In the genomic region with DNA sequence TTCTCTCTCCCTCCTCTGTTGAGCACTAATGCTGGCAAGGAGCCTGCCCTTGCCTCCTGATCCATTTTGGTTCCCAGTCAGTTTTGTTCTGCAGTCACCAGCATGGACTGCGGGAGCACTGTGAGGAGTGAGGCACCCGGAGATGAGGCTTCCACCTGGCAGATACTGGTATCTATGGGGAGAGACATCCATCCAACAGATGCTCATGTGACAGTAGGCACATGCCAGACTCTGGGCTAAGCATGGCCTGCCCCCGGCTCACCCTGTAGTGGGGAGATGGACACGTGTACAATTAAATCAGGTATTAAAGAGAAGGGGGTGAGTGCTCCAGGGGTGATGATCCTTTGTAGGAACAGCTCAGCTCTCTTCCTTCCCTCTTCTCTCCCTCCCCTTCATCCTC, we compare ENCODE assay signal across 13 cellular contexts.
"Had no signal": no experiment of that assay in that cellular context is flagged by ENCODE, and none has a peak within 500 bp of the region (broad histone marks: within the 10 kb centered on the region; RNA-seq: fewer than 3 reads in every experiment).

No MANE protein-coding gene starts in this region.

- ATAC-seq: activated T-cell treated with anti-CD3 and anti-CD28 coated beads, Interleukin-2, amount 50 U/mL, for 72 hours; pancreas; stimulated activated effector memory CD8-positive, alpha-beta T cell treated with anti-CD3 and anti-CD28 coated beads, Interleukin-12 subunit alpha, Interleukin-12 subunit beta, amount 100 ng/mL, for 72 hours had no signal

- H3K27ac ChIP-seq: foreskin keratinocyte, pancreas had no signal

- H3K36me3 ChIP-seq: pancreas, thyroid gland had no signal

- H3K4me3 ChIP-seq: pancreas, thyroid gland had no signal

- DNase-seq: activated CD4-positive, alpha-beta memory T cell treated with anti-CD3 and anti-CD28 coated beads for 36 hours; activated gamma-delta T cell treated with Interleukin-2 at 50 U/mL for 16 hours; activated naive CD8-positive, alpha-beta T cell treated with anti-CD3 and anti-CD28 coated beads for 36 hours; activated T-cell treated with anti-CD3 and anti-CD28 coated beads, Interleukin-2, amount 50 U/mL, for 72 hours; anterior cingulate cortex; foreskin keratinocyte; head of caudate nucleus; islet precursor cell; pancreas; T-helper 9 cell; thyroid gland had no signal

- H3K4me1 ChIP-seq: pancreas had no signal

- H3K9me3 ChIP-seq: pancreas, thyroid gland had no signal

- H3K27me3 ChIP-seq: foreskin keratinocyte, pancreas, thyroid gland had no signal

- FAIRE-seq: colon, pancreas had no signal
